Comparison of ENCODE assay signal across 35 cellular contexts in genomic region chr5:160887780-160888179, GRCh38. TPM values are rescaled to one million over a fixed set of nuclear protein-coding genes. Genes with fewer than 3 reads are reported as not detected.
A peak's percentile ranks its signal among the peaks of the same experiment; 100 is the strongest.
DNase-seq lines count a peak whose midpoint lies in the region; ATAC-seq, FAIRE-seq and TF ChIP-seq lines count a peak whose summit lies in the region.
"Had no signal": no experiment of that assay in that cellular context is flagged by ENCODE, and none has a peak within 500 bp of the region (broad histone marks: within the 10 kb centered on the region; RNA-seq: fewer than 3 reads in every experiment).

No MANE protein-coding gene starts in this region.

- CTCF ChIA-PET in HepG2 (lab: Yijun Ruan, JAX; ENCODE audit: low intra/inter-chr PET ratio, low total read pairs), result no interaction called here

- FAIRE-seq in HepG2 (lab: Jason Lieb, UNC), result peak; percentile 75
- FAIRE-seq: A204.1, GM12892 had no signal

- TF ChIP-seq POLR2A in HepG2 (IDR thresholded peaks at IDR 0.05; ENCODE audit: insufficient read depth in 1 of 2, low read depth in 2 of 2, low read length in 2 of 2), result no peak
- TF ChIP-seq POLR2A in right lobe of liver (IDR thresholded peaks at IDR 0.05), result no peak

- intact Hi-C loops in HepG2 (cut with micrococcal nuclease; ENCODE audit: unreplicated experiment) (loop anchor here (5.0 to 10.0 kb wide), 2 partner anchors 35 to 423 kb away; no protein-coding TSS in a partner anchor), right lobe of liver (cut with DNase I) (no loop called here), lower lobe of right lung (cut with DNase I) (no loop called here), upper lobe of right lung (cut with DNase I) (no loop called here)

- in situ Hi-C loops in HepG2 (cut with HindIII; ENCODE audit: extremely low pct_ligation_motif_present, low pct_unique_long_range_greater_than_20kb), result no loop called here

- no peak overlapping the region for H3K4me3 ChIP-seq in HepG2 (replicated peaks in 1 of 3; ENCODE audit: insufficient read depth in 1 of 3, low read depth in 2 of 3, low read length in 3 of 3)
- no peak overlapping the region for H3K4me3 ChIP-seq in right lobe of liver
- H3K4me3 ChIP-seq in lower lobe of right lung, result no peak overlapping the region
- H3K4me3 ChIP-seq in upper lobe of right lung, result no peak overlapping the region
- H3K4me3 ChIP-seq: HAP-1, SJCRH30, smooth muscle cell, testis had no signal

- POLR2A ChIA-PET in HepG2 (lab: Yijun Ruan, JAX), result interaction anchor here (0.9 kb wide), 1 partner anchor 420 kb away, joined by 4 read pairs; no protein-coding TSS in a partner anchor

- H3K9me3 ChIP-seq in HepG2 (ENCODE audit: low read length) (no peaks in the 10 kb centered on the region), right lobe of liver (no peaks in the 10 kb centered on the region), lower lobe of right lung (no peaks in the 10 kb centered on the region), upper lobe of right lung (no peaks in the 10 kb centered on the region)
- H3K9me3 ChIP-seq: HAP-1, SJCRH30, testis had no signal

- H3K27ac ChIP-seq in HepG2 (ENCODE audit: extremely low read length, insufficient read depth, low read length) (peak overlapping the region; percentile 61), right lobe of liver (no peak overlapping the region), lower lobe of right lung (no peak overlapping the region), upper lobe of right lung (no peak overlapping the region)
- H3K27ac ChIP-seq: epithelial cell of prostate, SJCRH30, testis had no signal

- no peak for TF ChIP-seq RAD21 in HepG2 (CRISPR knock-in tag; IDR thresholded peaks at IDR 0.05)

- H3K4me2 ChIP-seq in HepG2 (ENCODE audit: low read depth, low read length), result peak overlapping the region; percentile 16; the same call in 1 of the 2 replicates
- H3K4me2 ChIP-seq: smooth muscle cell had no signal

- BruUV-seq in HepG2 (replicated peaks; lab: Mats Ljungman, UMichigan), result no TSS peak

- 4% methylated on average over 3 of the region's 3 CpGs for WGBS in HepG2 (ENCODE audit: low lambda C conversion rate)
- 61% methylated on average over 3 of the region's 3 CpGs for WGBS in right lobe of liver (ENCODE audit: insufficient coverage, low coverage, low lambda C conversion rate, missing lambda C conversion rate)

- TF ChIP-seq EP300 in HepG2 (IDR thresholded peaks at IDR 0.05; ENCODE audit: low read depth in 2 of 2, low read length in 2 of 2) (peak; percentile 59 to 92; a peak in 3 of 4 replicates), HepG2 (CRISPR knock-in tag; IDR thresholded peaks at IDR 0.05; ENCODE audit: borderline replicate concordance) (peak; percentile 90; the same call in 1 of the 2 replicates)

- H4K20me1 ChIP-seq in HepG2 (ENCODE audit: insufficient read depth, low read length), result no peaks in the 10 kb centered on the region

- ATAC-seq in HepG2 (peak; percentile 96), right lobe of liver (no peak), lower lobe of right lung (peak; percentile 87 to 90), upper lobe of right lung (peak; percentile 87), GM21515 (IDR thresholded peaks at IDR 0.05; ENCODE audit: unreplicated experiment) (no peak)
- ATAC-seq: left cardiac atrium; Panc1; stimulated activated naive CD8-positive, alpha-beta T cell treated with anti-CD3 and anti-CD28 coated beads, Interleukin-15, Interleukin-2, amounts not matched to agents 100 U/mL and 50 U/mL, for 24 hours had no signal

- DNase-seq in HepG2 (ENCODE audit: low spot score) (peak; percentile 95), right lobe of liver (no peak), NCI-H748 treated with DMSO at 0.1 percent for 48 hours (lab: John Stamatoyannopoulos, UW) (peak; percentile 8), lower lobe of right lung (no peak), upper lobe of right lung (no peak), HK-2 (ENCODE audit: unreplicated experiment) (no peak)
- no peak for DNase-seq in activated CD8-positive, alpha-beta memory T cell treated with anti-CD3 and anti-CD28 coated beads, Interleukin-2, amount 50 U/mL, for 4 hours
- DNase-seq: activated CD4-positive, alpha-beta T cell treated with anti-CD3 and anti-CD28 coated beads for 4 hours; activated CD8-positive, alpha-beta memory T cell treated with anti-CD3 and anti-CD28 coated beads for 24 hours; activated effector memory CD4-positive, alpha-beta T cell treated with anti-CD3 and anti-CD28 coated beads, Interleukin-2, amount 50 U/mL, for 16 hours; AML-193; anterior cingulate cortex; CD4-positive, CD25-positive, alpha-beta regulatory T cell; effector CD4-positive, alpha-beta T cell; hypothalamus; immature natural killer cell; left cardiac atrium; NCI-H1048; NCI-H1930; NCI-H774; nephron progenitor cell; SJCRH30; stimulated activated CD4-positive, alpha-beta T cell treated with anti-CD3 and anti-CD28 coated beads, Interleukin-1b, Interleukin-23, amount 100 ng/mL, for 48 hours; stimulated activated naive CD8-positive, alpha-beta T cell treated with anti-CD3 and anti-CD28 coated beads, Interleukin-15, Interleukin-2, amounts not matched to agents 100 U/mL and 50 U/mL, for 24 hours; SW 1271; T-helper 9 cell; testis had no signal

- 0 out of 2 replicates have a peak overlapping the region, but pooled peaks have one; percentile 17 for H3K9ac ChIP-seq in HepG2 (ENCODE audit: insufficient read depth, low read depth, low read length)

- H3K4me1 ChIP-seq in HepG2 (ENCODE audit: insufficient read depth, low read length) (peaks cover 47% of the 10 kb centered on the region), right lobe of liver (no peaks in the 10 kb centered on the region), lower lobe of right lung (no peaks in the 10 kb centered on the region), upper lobe of right lung (no peaks in the 10 kb centered on the region)
- H3K4me1 ChIP-seq: HAP-1, SJCRH30, testis had no signal

- no peaks in the 10 kb centered on the region for H3K36me3 ChIP-seq in HepG2 (replicated peaks in 1 of 2; ENCODE audit: control insufficient read depth in 1 of 2, insufficient read depth in 2 of 2, low read length in 2 of 2)
- no peaks in the 10 kb centered on the region for H3K36me3 ChIP-seq in right lobe of liver
- H3K36me3 ChIP-seq in lower lobe of right lung, result no peaks in the 10 kb centered on the region
- no peaks in the 10 kb centered on the region for H3K36me3 ChIP-seq in upper lobe of right lung
- H3K36me3 ChIP-seq: HAP-1, SJCRH30 had no signal

- H3K27me3 ChIP-seq in HepG2 (ENCODE audit: control insufficient read depth in 1 of 2, insufficient read depth in 2 of 2, low read length in 2 of 2), result no peaks in the 10 kb centered on the region
- no peaks in the 10 kb centered on the region for H3K27me3 ChIP-seq in right lobe of liver
- no peaks in the 10 kb centered on the region for H3K27me3 ChIP-seq in lower lobe of right lung (ENCODE audit: low read depth)
- H3K27me3 ChIP-seq in upper lobe of right lung, result no peaks in the 10 kb centered on the region
- H3K27me3 ChIP-seq: SJCRH30, testis had no signal

- no peak for TF ChIP-seq CTCF in HepG2 (CRISPR knock-in tag; IDR thresholded peaks at IDR 0.05)
- TF ChIP-seq CTCF in right lobe of liver (IDR thresholded peaks at IDR 0.05), result no peak
- no peak for TF ChIP-seq CTCF in lower lobe of right lung (IDR thresholded peaks at IDR 0.05)
- no peak for TF ChIP-seq CTCF in upper lobe of right lung (IDR thresholded peaks at IDR 0.05)

- H3K79me2 ChIP-seq in HepG2 (ENCODE audit: insufficient read depth, low read length), result no peaks in the 10 kb centered on the region

- no peak overlapping the region for H2AFZ ChIP-seq in HepG2 (ENCODE audit: low read length)

TF ChIP-seq in HepG2, 621 proteins besides CTCF, POLR2A, EP300 and RAD21 (continues in another document):
- TF ChIP-seq PHF5A (CRISPR knock-in tag; IDR thresholded peaks at IDR 0.05; ENCODE audit: low read depth, unreplicated experiment), result no peak

RNA-seq across cellular contexts. Expression of gene ATP10B, which starts 35.8 kb away (rescaled TPM):
- not detected in 2 replicates for total RNA-seq in HepG2 (2016; rRNA removed; fragmentation: Illumina TruSeq; extraction: Trizol)
- not detected in 2 replicates for total RNA-seq in HepG2 (2016; cell fraction: cytosol; rRNA removed; fragmentation: Illumina TruSeq; extraction: Trizol; ENCODE audit: low read depth)
- not detected in 2 replicates for total RNA-seq in HepG2 (2016; cell fraction: insoluble cytoplasmic fraction; rRNA removed; fragmentation: Illumina TruSeq; extraction: Trizol)
- not detected in 2 replicates for total RNA-seq in HepG2 (2016; cell fraction: membrane; rRNA removed; fragmentation: Illumina TruSeq; extraction: Trizol)
- total RNA-seq in HepG2 (2016; cell fraction: nucleus; rRNA removed; fragmentation: Illumina TruSeq; extraction: Trizol), result not detected in 2 replicates
- not detected in 2 replicates for polyA plus RNA-seq in HepG2 (2011; rRNA removed)
- polyA plus RNA-seq in HepG2 (2011; cell fraction: cytosol; rRNA removed), result not detected in 2 replicates
- polyA plus RNA-seq in HepG2 (2011; cell fraction: nucleus; rRNA removed), result not detected in 2 replicates
- not detected in 2 replicates for polyA plus RNA-seq in HepG2 (2012)
- not detected in 2 replicates for polyA plus RNA-seq in HepG2 (2016; cell fraction: cytosol; fragmentation: Illumina TruSeq; extraction: Trizol; ENCODE audit: low read depth)
- polyA plus RNA-seq in HepG2 (2016; cell fraction: insoluble cytoplasmic fraction; fragmentation: Illumina TruSeq; extraction: Trizol; ENCODE audit: low read depth), result not detected in 2 replicates
- polyA plus RNA-seq in HepG2 (2016; cell fraction: membrane; fragmentation: Illumina TruSeq; extraction: Trizol; ENCODE audit: low read depth), result not detected in 2 replicates
- not detected in 2 replicates for polyA plus RNA-seq in HepG2 (2016; cell fraction: nucleus; fragmentation: Illumina TruSeq; extraction: Trizol; ENCODE audit: insufficient read depth, low read depth)
- not detected in 2 replicates for polyA minus RNA-seq in HepG2 (2011; rRNA and poly(A)+ RNA removed; ENCODE audit: low replicate concordance)
- not detected in 2 replicates for polyA minus RNA-seq in HepG2 (2011; cell fraction: cytosol; rRNA and poly(A)+ RNA removed)
- not detected in 2 replicates for polyA minus RNA-seq in HepG2 (2011; cell fraction: nucleus; rRNA and poly(A)+ RNA removed)
- 1 to 10 TPM in 1 of 6 experiments, under 1 TPM in 2, not detected in 3; 0.06 to 1.4 (median 0.51) TPM for total RNA-seq in right lobe of liver
- not detected for total RNA-seq in lower lobe of right lung
- not detected for total RNA-seq in upper lobe of right lung
- total RNA-seq: CD4-positive, CD25-positive, alpha-beta regulatory T cell; osteocyte; SJCRH30 had no signal
- polyA plus RNA-seq: CD4-positive, CD25-positive, alpha-beta regulatory T cell; immature natural killer cell; smooth muscle cell had no signal

Comparison
In these comparisons a context has a peak if more than half of its experiments do, and no peak if none do; other contexts are left out.
1. ATAC-seq: peak in HepG2 (single experiment), lower lobe of right lung (2 of 2) and upper lobe of right lung (single experiment); none in right lobe of liver (0 of 4) and GM21515 (single experiment).
2. DNase-seq: peak in HepG2 (single experiment) and NCI-H748 treated with DMSO at 0.1 percent for 48 hours (single experiment); none in right lobe of liver (0 of 3), lower lobe of right lung (single experiment), upper lobe of right lung (single experiment), activated CD8-positive, alpha-beta memory T cell treated with anti-CD3 and anti-CD28 coated beads, Interleukin-2, amount 50 U/mL, for 4 hours (single experiment) and HK-2 (single experiment).